In the genomic region with DNA sequence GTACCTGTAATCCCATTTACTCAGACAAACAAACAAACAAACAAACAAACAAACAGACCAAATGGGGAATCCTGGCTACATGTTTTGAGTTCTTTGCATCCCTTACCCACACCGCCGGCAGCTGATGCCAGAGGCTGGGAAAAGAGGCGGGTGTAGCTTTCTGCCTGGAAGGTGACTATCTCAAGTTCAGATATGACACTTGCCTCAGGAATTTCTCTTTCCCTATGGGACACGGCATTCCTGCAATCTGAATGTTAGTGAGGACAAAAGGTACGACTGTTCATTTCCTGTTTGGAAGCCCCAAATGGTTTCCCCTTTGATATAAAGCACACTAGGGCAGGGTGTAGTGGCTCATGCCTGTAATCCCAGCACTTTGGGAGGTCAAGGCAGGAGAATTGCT, we compare ENCODE assay signal across 12 cellular contexts. TPM values are rescaled to one million over a fixed set of nuclear protein-coding genes. Genes with fewer than 3 reads are reported as not detected.
DNase-seq lines count a peak whose midpoint lies in the region; ATAC-seq and TF ChIP-seq lines count a peak whose summit lies in the region.
"Had no signal": no experiment of that assay in that cellular context is flagged by ENCODE, and none has a peak within 500 bp of the region (broad histone marks: within the 10 kb centered on the region; RNA-seq: fewer than 3 reads in every experiment).

No MANE protein-coding gene starts in this region.

- DNase-seq in left ventricle myocardium inferior (no peak), left cardiac atrium (no peak), SK-MEL-5 (ENCODE audit: low read depth, low spot score) (peak; percentile 42), fibroblast of villous mesenchyme (ENCODE audit: low read depth) (peak; percentile 7), NCI-H2029 (lab: John Stamatoyannopoulos, UW) (no peak), ecto neural progenitor cell (ENCODE audit: low spot score) (no peak), NCI-H510A (lab: John Stamatoyannopoulos, UW) (no peak), germinal center (ENCODE audit: low spot score) (no peak)
- DNase-seq: NCI-H187; pancreas; stimulated activated CD4-positive, alpha-beta T cell treated with anti-CD3 and anti-CD28 coated beads, Interleukin-4, amount 100 ng/mL, for 4 hours had no signal

- peaks cover 67% of the 10 kb centered on the region for H3K36me3 ChIP-seq in left ventricle myocardium inferior
- H3K36me3 ChIP-seq: pancreas had no signal

- TF ChIP-seq CTCF in left ventricle myocardium inferior (IDR thresholded peaks at IDR 0.05; ENCODE audit: borderline replicate concordance) = no peak
- no peak for TF ChIP-seq CTCF in fibroblast of villous mesenchyme (IDR thresholded peaks at IDR 0.05; ENCODE audit: insufficient read depth, low read depth, low read length)

- H3K9me3 ChIP-seq in left ventricle myocardium inferior (replicated peaks) = no peaks in the 10 kb centered on the region
- H3K9me3 ChIP-seq: pancreas had no signal

- no peak for ATAC-seq in left cardiac atrium
- ATAC-seq: pancreas had no signal

- intact Hi-C loops in left ventricle myocardium inferior (cut with micrococcal nuclease) = no loop called here
- intact Hi-C loops in left cardiac atrium (cut with DNase I) = no loop called here

- peak overlapping the region; percentile 87 for H3K27ac ChIP-seq in left ventricle myocardium inferior (replicated peaks)
- H3K27ac ChIP-seq: pancreas had no signal

- H3K4me3 ChIP-seq in left ventricle myocardium inferior (peak overlapping the region; percentile 71), fibroblast of villous mesenchyme (ENCODE audit: low read depth, low read length) (no peak overlapping the region)
- H3K4me3 ChIP-seq: pancreas had no signal

- H3K4me1 ChIP-seq in left ventricle myocardium inferior = peaks cover 22% of the 10 kb centered on the region
- H3K4me1 ChIP-seq: pancreas had no signal

- in situ Hi-C loops in SK-MEL-5 (cut with HindIII; ENCODE audit: low pct_unique_long_range_greater_than_20kb, low sequenced_read_pairs) = no loop called here

- H3K27me3 ChIP-seq in left ventricle myocardium inferior (ENCODE audit: low read depth) = peaks cover 17% of the 10 kb centered on the region
- H3K27me3 ChIP-seq: pancreas had no signal

RNA-seq across cellular contexts. Expression of a gene that starts 2.9 kb away (rescaled TPM):
- total RNA-seq in left ventricle myocardium inferior = 33,375 TPM
- 10 to 100 TPM; 31.0 to 92.7 TPM for total RNA-seq in left cardiac atrium
- not detected in 2 replicates for total RNA-seq in SK-MEL-5 (2014; rRNA removed; shearing (Covaris generic))
- not detected in 2 replicates for polyA plus RNA-seq in SK-MEL-5 (2015; cell fraction: cytosol; rRNA removed)
- not detected in 2 replicates for polyA plus RNA-seq in SK-MEL-5 (2015; cell fraction: nucleus; rRNA removed)
- not detected in 2 replicates for total RNA-seq in fibroblast of villous mesenchyme
- total RNA-seq: liver had no signal

Comparison
In these comparisons a context has a peak if more than half of its experiments do, and no peak if none do; other contexts are left out.
1. RNA of a gene that starts 2.9 kb away (total RNA-seq): 33,375 TPM in left ventricle myocardium inferior (single experiment); 31.0 to 92.7 TPM in left cardiac atrium, not detected in SK-MEL-5 and not detected in fibroblast of villous mesenchyme; every median in the first group is over 100 times any median in the second.
2. DNase-seq: peak in SK-MEL-5 (single experiment) and fibroblast of villous mesenchyme (single experiment); none in left ventricle myocardium inferior (single experiment), left cardiac atrium (single experiment), NCI-H2029 (single experiment), ecto neural progenitor cell (single experiment), NCI-H510A (single experiment) and germinal center (single experiment).